ENCODE assay signal across 13 cellular contexts in genomic region chr2:173940208-173941020, GRCh38. TPM values are rescaled to one million over a fixed set of nuclear protein-coding genes. Genes with fewer than 3 reads are reported as not detected.
A peak's percentile ranks its signal among the peaks of the same experiment; 100 is the strongest.
DNase-seq lines count a peak whose midpoint lies in the region; ATAC-seq, FAIRE-seq and TF ChIP-seq lines count a peak whose summit lies in the region.
"Had no signal": no experiment of that assay in that cellular context is flagged by ENCODE, and none has a peak within 500 bp of the region (broad histone marks: within the 10 kb centered on the region; RNA-seq: fewer than 3 reads in every experiment).

No MANE protein-coding gene starts in this region.

- H2AFZ ChIP-seq in Karpas-422 (ENCODE audit: low read length): no peak overlapping the region
- no peak overlapping the region for H2AFZ ChIP-seq in keratinocyte (ENCODE audit: control insufficient read depth, low read length)

- peaks cover 35 to 75% (median 54%) of the 10 kb centered on the region in 4 donors for H3K4me1 Mint-ChIP-seq in CD4-positive, CD25-positive, alpha-beta regulatory T cell
- H3K4me1 Mint-ChIP-seq in activated CD8-positive, alpha-beta memory T cell treated with anti-CD3 and anti-CD28 coated beads, Interleukin-2, amount 10 ng/mL, durations not matched to agents 7 days and 5 days: peaks cover 55% of the 10 kb centered on the region

- no peak for TF ChIP-seq CTCF in GM06990 (IDR thresholded peaks at IDR 0.05; ENCODE audit: insufficient read depth, low read length, poor library complexity, severe bottlenecking)
- no peak for TF ChIP-seq CTCF in keratinocyte (optimal IDR thresholded peaks at IDR 0.05 in 1 of 3, IDR thresholded peaks at IDR 0.05 in 1 of 3, conservative IDR thresholded peaks at IDR 0.05 in 1 of 3; ENCODE audit: extremely low read depth in 1 of 3, insufficient read depth in 2 of 3, low read length in 3 of 3)

- no peaks in the 10 kb centered on the region for H3K27me3 ChIP-seq in CD4-positive, CD25-positive, alpha-beta regulatory T cell (ENCODE audit: control insufficient read depth, insufficient read depth, low read length)
- no peaks in the 10 kb centered on the region for H3K27me3 ChIP-seq in GM06990 (replicated peaks; ENCODE audit: control insufficient read depth, insufficient read depth, low read length)
- no peaks in the 10 kb centered on the region for H3K27me3 ChIP-seq in Karpas-422 (ENCODE audit: low read length)
- H3K27me3 ChIP-seq in keratinocyte (ENCODE audit: control insufficient read depth, extremely low read depth, insufficient read depth, low read length): no peaks in the 10 kb centered on the region
- H3K27me3 ChIP-seq: SJSA1 had no signal

- H3K27me3 Mint-ChIP-seq in CD4-positive, CD25-positive, alpha-beta regulatory T cell: no peaks in the 10 kb centered on the region
- no peaks in the 10 kb centered on the region for H3K27me3 Mint-ChIP-seq in activated CD8-positive, alpha-beta memory T cell treated with anti-CD3 and anti-CD28 coated beads, Interleukin-2, amount 10 ng/mL, durations not matched to agents 7 days and 5 days

- peaks cover 5% of the 10 kb centered on the region for H3K36me3 ChIP-seq in CD4-positive, CD25-positive, alpha-beta regulatory T cell (ENCODE audit: control insufficient read depth, insufficient read depth, low read length)
- H3K36me3 ChIP-seq in GM06990 (ENCODE audit: control insufficient read depth, insufficient read depth, low read length) (no peaks in the 10 kb centered on the region), Karpas-422 (ENCODE audit: insufficient read depth, low read length) (peaks cover 9% of the 10 kb centered on the region), keratinocyte (ENCODE audit: control insufficient read depth in 2 of 2, extremely low read depth in 1 of 2, insufficient read depth in 2 of 2, low read length in 2 of 2) (no peaks in the 10 kb centered on the region)

- H3K36me3 Mint-ChIP-seq in CD4-positive, CD25-positive, alpha-beta regulatory T cell: peaks cover 9% of the 10 kb centered on the region
- H3K36me3 Mint-ChIP-seq in activated CD8-positive, alpha-beta memory T cell treated with anti-CD3 and anti-CD28 coated beads, Interleukin-2, amount 10 ng/mL, durations not matched to agents 7 days and 5 days: peaks cover 26% of the 10 kb centered on the region

- no peak for DNase-seq in CD4-positive, CD25-positive, alpha-beta regulatory T cell
- DNase-seq in GM06990 (ENCODE audit: extremely low read depth, insufficient read length) (no peak), Karpas-422 (no peak), keratinocyte (ENCODE audit: low read depth, low spot score) (no peak), DMS 273 (lab: John Stamatoyannopoulos, UW; ENCODE audit: unreplicated experiment) (no peak), AG08396 (ENCODE audit: low spot score) (no peak)
- no peak for DNase-seq in activated CD8-positive, alpha-beta memory T cell treated with anti-CD3 and anti-CD28 coated beads, Interleukin-2, amount 10 ng/mL, durations not matched to agents 7 days and 5 days
- DNase-seq: activated CD4-positive, alpha-beta T cell treated with anti-CD3 and anti-CD28 coated beads, Interleukin-2, amount 50 U/mL, for 4 hours; DMS79 treated with DMSO at 0.1 percent for 48 hours; hypothalamus; NCI-H345 had no signal

- no peaks in the 10 kb centered on the region for H3K9me3 Mint-ChIP-seq in CD4-positive, CD25-positive, alpha-beta regulatory T cell
- no peaks in the 10 kb centered on the region for H3K9me3 Mint-ChIP-seq in activated CD8-positive, alpha-beta memory T cell treated with anti-CD3 and anti-CD28 coated beads, Interleukin-2, amount 10 ng/mL, durations not matched to agents 7 days and 5 days (ENCODE audit: low read depth)

- peaks cover 99% of the 10 kb centered on the region for H3K79me2 ChIP-seq in Karpas-422 (ENCODE audit: low read length)
- H3K79me2 ChIP-seq in keratinocyte (ENCODE audit: control insufficient read depth, insufficient read depth, low read length): peaks cover 97% of the 10 kb centered on the region

- H3K9me3 ChIP-seq in CD4-positive, CD25-positive, alpha-beta regulatory T cell (ENCODE audit: control insufficient read depth in 2 of 2, low read length in 2 of 2): no peaks in the 10 kb centered on the region
- H3K9me3 ChIP-seq in Karpas-422 (ENCODE audit: low read length) (no peaks in the 10 kb centered on the region), keratinocyte (ENCODE audit: control insufficient read depth, low read depth, low read length) (no peaks in the 10 kb centered on the region)
- H3K9me3 ChIP-seq: SJSA1 had no signal

- no peak for FAIRE-seq in keratinocyte (lab: Jason Lieb, UNC)
- FAIRE-seq: urothelium cell line had no signal

- peak overlapping the region in 1 of 3 donors; percentile 62 for H3K27ac Mint-ChIP-seq in CD4-positive, CD25-positive, alpha-beta regulatory T cell
- H3K27ac Mint-ChIP-seq in activated CD8-positive, alpha-beta memory T cell treated with anti-CD3 and anti-CD28 coated beads, Interleukin-2, amount 10 ng/mL, durations not matched to agents 7 days and 5 days: no peak overlapping the region

- H3K4me2 ChIP-seq in Karpas-422 (ENCODE audit: low read depth, low read length, poor library complexity, severe bottlenecking): peak overlapping the region; percentile 46
- H3K4me2 ChIP-seq in keratinocyte (ENCODE audit: control insufficient read depth, extremely low read depth, insufficient read depth, low read depth, low read length): peak overlapping the region; percentile 19

- H3K9me1 ChIP-seq in keratinocyte (ENCODE audit: control insufficient read depth, extremely low read depth, insufficient read depth, low read length): peaks cover 2% of the 10 kb centered on the region

- peaks cover 36% of the 10 kb centered on the region for H4K20me1 ChIP-seq in Karpas-422 (ENCODE audit: insufficient read depth, low read depth, low read length)
- peaks cover 10% of the 10 kb centered on the region for H4K20me1 ChIP-seq in keratinocyte (ENCODE audit: control insufficient read depth, extremely low read depth, insufficient read depth, low read length)

- peaks cover 68% of the 10 kb centered on the region for H3K4me1 ChIP-seq in CD4-positive, CD25-positive, alpha-beta regulatory T cell (ENCODE audit: control insufficient read depth, insufficient read depth, low read length, poor library complexity, severe bottlenecking)
- H3K4me1 ChIP-seq in Karpas-422 (ENCODE audit: low read length) (peaks cover 76% of the 10 kb centered on the region), keratinocyte (ENCODE audit: control insufficient read depth, extremely low read depth, insufficient read depth, low read length) (peaks cover 25% of the 10 kb centered on the region)

- H3K9me2 ChIP-seq in Karpas-422 (replicated peaks; ENCODE audit: insufficient read depth, low read length): no peaks in the 10 kb centered on the region

- CTCF ChIA-PET in activated CD8-positive, alpha-beta memory T cell treated with anti-CD3 and anti-CD28 coated beads, Interleukin-2, amount 10 ng/mL, durations not matched to agents 7 days and 5 days (lab: Charles Lee): interaction anchor here (0.8 kb wide), 1 partner anchor 8 kb away, joined by 3 read pairs; no protein-coding TSS in a partner anchor

- no peak overlapping the region for H3K9ac ChIP-seq in Karpas-422 (ENCODE audit: low read length)
- H3K9ac ChIP-seq in keratinocyte (ENCODE audit: control insufficient read depth, extremely low read depth, insufficient read depth, low read length): no peak overlapping the region

- no peak for ATAC-seq in CD4-positive, CD25-positive, alpha-beta regulatory T cell (ENCODE audit: low read depth in 2 of 2)
- no peak for ATAC-seq in activated CD8-positive, alpha-beta memory T cell treated with anti-CD3 and anti-CD28 coated beads, Interleukin-2, amount 10 ng/mL, durations not matched to agents 7 days and 5 days

- peak overlapping the region; percentile 49 for H3K4me3 ChIP-seq in CD4-positive, CD25-positive, alpha-beta regulatory T cell (ENCODE audit: low read depth, low read length)
- peak overlapping the region; percentile 11 for H3K4me3 ChIP-seq in GM06990 (replicated peaks; ENCODE audit: low read depth, low read length)
- no peak overlapping the region for H3K4me3 ChIP-seq in Karpas-422 (ENCODE audit: low read length)
- no peak overlapping the region for H3K4me3 ChIP-seq in keratinocyte (ENCODE audit: control insufficient read depth in 2 of 3, extremely low read depth in 1 of 3, insufficient read depth in 2 of 3, low read depth in 1 of 3, low read length in 3 of 3)
- H3K4me3 ChIP-seq: SJSA1 had no signal

- peak overlapping the region; percentile 20 to 77 (median 64) for H3K4me3 Mint-ChIP-seq in CD4-positive, CD25-positive, alpha-beta regulatory T cell
- H3K4me3 Mint-ChIP-seq in activated CD8-positive, alpha-beta memory T cell treated with anti-CD3 and anti-CD28 coated beads, Interleukin-2, amount 10 ng/mL, durations not matched to agents 7 days and 5 days: no peak overlapping the region

- no peak overlapping the region for H3K27ac ChIP-seq in CD4-positive, CD25-positive, alpha-beta regulatory T cell (ENCODE audit: insufficient read depth, low read length, poor library complexity, severe bottlenecking)
- H3K27ac ChIP-seq in Karpas-422 (ENCODE audit: low read length): peak overlapping the region; percentile 79
- H3K27ac ChIP-seq in keratinocyte (ENCODE audit: control insufficient read depth, insufficient read depth, low read length): no peak overlapping the region
- H3K27ac ChIP-seq: SJSA1 had no signal

- dilution Hi-C loops in keratinocyte (cut with MboI; ENCODE audit: extremely low pct_ligation_motif_present, low sequenced_read_pairs): no loop called here

RNA-seq across cellular contexts. Expression of gene SP3, which starts 24.8 kb away (rescaled TPM):
- 153 TPM for total RNA-seq in CD4-positive, CD25-positive, alpha-beta regulatory T cell
- polyA plus RNA-seq in CD4-positive, CD25-positive, alpha-beta regulatory T cell: 10 to 100 TPM; 65.9 to 85.9 (median 76.4) TPM
- total RNA-seq in Karpas-422 (2014; rRNA removed; shearing (Covaris generic); ENCODE audit: low replicate concordance): 109 and 139 TPM in 2 replicates
- 31.9 to 46.7 TPM (median 39.3 TPM) in 3 replicates for polyA plus RNA-seq in keratinocyte
- polyA plus RNA-seq in keratinocyte (2011; ENCODE audit: low read depth): 14.9 TPM
- 13.6 and 34.9 TPM in 2 replicates for polyA plus RNA-seq in keratinocyte (2011; cell fraction: cytosol; rRNA removed)
- polyA plus RNA-seq in keratinocyte (2011; cell fraction: nucleus; rRNA removed): 27.6 and 29.2 TPM in 2 replicates
- polyA plus RNA-seq in keratinocyte (2012; ENCODE audit: low replicate concordance): 24.9 and 25.4 TPM in 2 replicates
- 25.9 to 93.0 TPM (median 54.3 TPM) in 3 replicates for polyA minus RNA-seq in keratinocyte
- polyA minus RNA-seq in keratinocyte (2011; cell fraction: cytosol; rRNA and poly(A)+ RNA removed): 17.8 TPM
- polyA minus RNA-seq in keratinocyte (2011; cell fraction: nucleus; rRNA and poly(A)+ RNA removed): 35.9 and 68.2 TPM in 2 replicates
- total RNA-seq in activated CD8-positive, alpha-beta memory T cell treated with anti-CD3 and anti-CD28 coated beads, Interleukin-2, amount 10 ng/mL, durations not matched to agents 7 days and 5 days: 100 to 1,000 TPM in 1 of 2 experiments, 10 to 100 TPM in 1; 95.7 to 105 TPM

Comparison
In these comparisons a context has a peak if more than half of its experiments do, and no peak if none do; other contexts are left out.
1. H3K4me3 ChIP-seq: peak in CD4-positive, CD25-positive, alpha-beta regulatory T cell (single experiment) and GM06990 (single experiment); none in Karpas-422 (single experiment) and keratinocyte (0 of 3).